ENCODE assay signal across 1 cellular context in genomic region chr11:118216621-118217526, GRCh38.
TF ChIP-seq lines count a peak whose summit lies in the region.

No MANE protein-coding gene starts in this region.

TF ChIP-seq in endothelial cell of umbilical vein, 7 proteins besides CTCF, POLR2A, EP300 and RAD21 (continued from another document):
- TF ChIP-seq MYC (IDR thresholded peaks at IDR 0.05; ENCODE audit: low read depth, low read length) (no peak), EZH2 (IDR thresholded peaks at IDR 0.05; ENCODE audit: borderline replicate concordance, low read depth, low read length, severe bottlenecking) (no peak), GATA2 (IDR thresholded peaks at IDR 0.05; ENCODE audit: insufficient read depth, insufficient read length, low read depth, low read length) (no peak), MAX (IDR thresholded peaks at IDR 0.05; ENCODE audit: insufficient read depth, insufficient read length) (no peak), FOS (IDR thresholded peaks at IDR 0.05; ENCODE audit: borderline replicate concordance, insufficient read depth, low read length) (no peak)
